Comparison of ENCODE assay signal across 8 cellular contexts in genomic region chr17:42387221-42387657, GRCh38. TPM values are rescaled to one million over a fixed set of nuclear protein-coding genes. Genes with fewer than 3 reads are reported as not detected.
A peak's percentile ranks its signal among the peaks of the same experiment; 100 is the strongest.
DNase-seq lines count a peak whose midpoint lies in the region; ATAC-seq and TF ChIP-seq lines count a peak whose summit lies in the region.

No MANE protein-coding gene starts in this region.

- peaks cover 10% of the 10 kb centered on the region; the same call in 1 of the 2 replicates for H4K20me1 ChIP-seq in Karpas-422 (ENCODE audit: insufficient read depth, low read depth, low read length)

- peaks cover 9% of the 10 kb centered on the region for H3K27me3 Mint-ChIP-seq in CD4-positive, CD25-positive, alpha-beta regulatory T cell
- H3K27me3 Mint-ChIP-seq in activated CD4-positive, alpha-beta memory T cell treated with anti-CD3 and anti-CD28 coated beads, Interleukin-2, amount 10 ng/mL, durations not matched to agents 7 days and 5 days, result no peaks in the 10 kb centered on the region
- peaks cover 5% of the 10 kb centered on the region for H3K27me3 Mint-ChIP-seq in glutamatergic neuron (ENCODE audit: unreplicated experiment)

- peaks cover 1% of the 10 kb centered on the region for H3K36me3 ChIP-seq in CD4-positive, CD25-positive, alpha-beta regulatory T cell (ENCODE audit: control insufficient read depth, insufficient read depth, low read length)
- no peaks in the 10 kb centered on the region for H3K36me3 ChIP-seq in Karpas-422 (ENCODE audit: insufficient read depth, low read length)
- no peaks in the 10 kb centered on the region for H3K36me3 ChIP-seq in sigmoid colon

- POLR2A ChIA-PET in activated CD4-positive, alpha-beta memory T cell treated with anti-CD3 and anti-CD28 coated beads, Interleukin-2, amount 10 ng/mL, durations not matched to agents 7 days and 5 days (lab: Charles Lee), result interaction anchor here (1.2 to 2.8 kb wide), 3 partner anchors 8 to 118 kb away, joined by 3 to 38 read pairs (median 32); no protein-coding TSS in a partner anchor

- TF ChIP-seq POLR2A in sigmoid colon (IDR thresholded peaks at IDR 0.05), result no peak

- H3K27ac Mint-ChIP-seq in CD4-positive, CD25-positive, alpha-beta regulatory T cell, result peak overlapping the region; percentile 78 to 100 (median 100)
- H3K27ac Mint-ChIP-seq in activated CD4-positive, alpha-beta memory T cell treated with anti-CD3 and anti-CD28 coated beads, Interleukin-2, amount 10 ng/mL, durations not matched to agents 7 days and 5 days, result peak overlapping the region; percentile 98
- peak overlapping the region; percentile 90 for H3K27ac Mint-ChIP-seq in glutamatergic neuron (ENCODE audit: unreplicated experiment)

- H3K4me2 ChIP-seq in Karpas-422 (ENCODE audit: low read depth, low read length, poor library complexity, severe bottlenecking), result peak overlapping the region; percentile 96

- no peak overlapping the region for H2AFZ ChIP-seq in Karpas-422 (ENCODE audit: low read length)

- H3K4me3 ChIP-seq in CD4-positive, CD25-positive, alpha-beta regulatory T cell (ENCODE audit: low read depth, low read length), result peak overlapping the region; percentile 96
- H3K4me3 ChIP-seq in Karpas-422 (ENCODE audit: low read length) (peak overlapping the region; percentile 90), sigmoid colon (peak overlapping the region; percentile 98 to 100 (median 98))

- no peak for ATAC-seq in CD4-positive, CD25-positive, alpha-beta regulatory T cell (ENCODE audit: low read depth in 2 of 2)

- H3K36me3 Mint-ChIP-seq in CD4-positive, CD25-positive, alpha-beta regulatory T cell, result peaks cover 5% of the 10 kb centered on the region
- peaks cover 24% of the 10 kb centered on the region for H3K36me3 Mint-ChIP-seq in activated CD4-positive, alpha-beta memory T cell treated with anti-CD3 and anti-CD28 coated beads, Interleukin-2, amount 10 ng/mL, durations not matched to agents 7 days and 5 days (ENCODE audit: low read depth)
- no peaks in the 10 kb centered on the region for H3K36me3 Mint-ChIP-seq in glutamatergic neuron (ENCODE audit: unreplicated experiment)

- peaks cover 0 to 1% (median 0%) of the 10 kb centered on the region in 7 donors for H3K9me3 Mint-ChIP-seq in CD4-positive, CD25-positive, alpha-beta regulatory T cell
- no peaks in the 10 kb centered on the region for H3K9me3 Mint-ChIP-seq in activated CD4-positive, alpha-beta memory T cell treated with anti-CD3 and anti-CD28 coated beads, Interleukin-2, amount 10 ng/mL, durations not matched to agents 7 days and 5 days
- peaks cover 6% of the 10 kb centered on the region for H3K9me3 Mint-ChIP-seq in glutamatergic neuron (ENCODE audit: unreplicated experiment)

- peaks cover 5 to 66% (median 47%) of the 10 kb centered on the region in 4 donors for H3K4me1 Mint-ChIP-seq in CD4-positive, CD25-positive, alpha-beta regulatory T cell
- peaks cover 45% of the 10 kb centered on the region for H3K4me1 Mint-ChIP-seq in activated CD4-positive, alpha-beta memory T cell treated with anti-CD3 and anti-CD28 coated beads, Interleukin-2, amount 10 ng/mL, durations not matched to agents 7 days and 5 days
- H3K4me1 Mint-ChIP-seq in glutamatergic neuron (ENCODE audit: low read depth, unreplicated experiment), result peaks cover 5% of the 10 kb centered on the region

- intact Hi-C loops in sigmoid colon (cut with DNase I), result no loop called here
- intact Hi-C loops in posterior vena cava (cut with DNase I), result no loop called here

- H3K9me3 ChIP-seq in CD4-positive, CD25-positive, alpha-beta regulatory T cell (ENCODE audit: control insufficient read depth in 2 of 2, low read length in 2 of 2), result no peaks in the 10 kb centered on the region
- H3K9me3 ChIP-seq in Karpas-422 (ENCODE audit: low read length) (no peaks in the 10 kb centered on the region), sigmoid colon (no peaks in the 10 kb centered on the region)

- H3K9me2 ChIP-seq in Karpas-422 (replicated peaks; ENCODE audit: insufficient read depth, low read length), result no peaks in the 10 kb centered on the region

- peak overlapping the region; percentile 100 for H3K27ac ChIP-seq in CD4-positive, CD25-positive, alpha-beta regulatory T cell (ENCODE audit: insufficient read depth, low read length, poor library complexity, severe bottlenecking)
- H3K27ac ChIP-seq in Karpas-422 (ENCODE audit: low read length), result no peak overlapping the region
- H3K27ac ChIP-seq in sigmoid colon, result peak overlapping the region; percentile 98 to 100 (median 100)

- H3K4me1 ChIP-seq in CD4-positive, CD25-positive, alpha-beta regulatory T cell (ENCODE audit: control insufficient read depth, insufficient read depth, low read length, poor library complexity, severe bottlenecking), result peaks cover 31% of the 10 kb centered on the region
- peaks cover 22% of the 10 kb centered on the region for H3K4me1 ChIP-seq in Karpas-422 (ENCODE audit: low read length)
- H3K4me1 ChIP-seq in sigmoid colon, result peaks cover 0 to 61% (median 49%) of the 10 kb centered on the region in 4 donors

- peak in 2 of 3 donors; percentile 35 to 45 for DNase-seq in CD4-positive, CD25-positive, alpha-beta regulatory T cell
- DNase-seq in Karpas-422 (no peak), glutamatergic neuron (no peak), sigmoid colon (peak; percentile 58), posterior vena cava (ENCODE audit: low spot score) (no peak), NK-92 (lab: John Stamatoyannopoulos, UW; ENCODE audit: unreplicated experiment) (no peak), G401 (ENCODE audit: low spot score) (no peak)
- no peak for DNase-seq in activated CD4-positive, alpha-beta memory T cell treated with anti-CD3 and anti-CD28 coated beads, Interleukin-2, amount 10 ng/mL, durations not matched to agents 7 days and 5 days

- H3K27me3 ChIP-seq in CD4-positive, CD25-positive, alpha-beta regulatory T cell (ENCODE audit: control insufficient read depth, insufficient read depth, low read length), result no peaks in the 10 kb centered on the region
- H3K27me3 ChIP-seq in Karpas-422 (ENCODE audit: low read length) (no peaks in the 10 kb centered on the region), sigmoid colon (no peaks in the 10 kb centered on the region)

- 1 to 2% methylated on average over 7 of the region's 7 CpGs for WGBS in sigmoid colon, 2 donors

- TF ChIP-seq EP300 in sigmoid colon (IDR thresholded peaks at IDR 0.05), result peak in 1 of 4 donors; percentile 72

- in situ Hi-C loops in G401 (cut with HindIII; ENCODE audit: low sequenced_read_pairs), result no loop called here

- no peak for TF ChIP-seq CTCF in glutamatergic neuron (IDR thresholded peaks at IDR 0.05; ENCODE audit: partially characterized antibody, unreplicated experiment)
- TF ChIP-seq CTCF in sigmoid colon (IDR thresholded peaks at IDR 0.05), result no peak

- peak overlapping the region; percentile 87 for H3K9ac ChIP-seq in Karpas-422 (ENCODE audit: low read length)

- no peaks in the 10 kb centered on the region for H3K79me2 ChIP-seq in Karpas-422 (ENCODE audit: low read length)

- peak overlapping the region; percentile 92 to 99 (median 96) for H3K4me3 Mint-ChIP-seq in CD4-positive, CD25-positive, alpha-beta regulatory T cell
- peak overlapping the region; percentile 90 for H3K4me3 Mint-ChIP-seq in activated CD4-positive, alpha-beta memory T cell treated with anti-CD3 and anti-CD28 coated beads, Interleukin-2, amount 10 ng/mL, durations not matched to agents 7 days and 5 days
- peak overlapping the region; percentile 97 for H3K4me3 Mint-ChIP-seq in glutamatergic neuron (ENCODE audit: unreplicated experiment)

- CTCF ChIA-PET in activated CD4-positive, alpha-beta memory T cell treated with anti-CD3 and anti-CD28 coated beads, Interleukin-2, amount 10 ng/mL, durations not matched to agents 7 days and 5 days (lab: Charles Lee), result no interaction called here

RNA-seq across cellular contexts. Expression of gene STAT3, which starts 1.0 kb away (rescaled TPM):
- 262 TPM for total RNA-seq in CD4-positive, CD25-positive, alpha-beta regulatory T cell
- 100 to 1,000 TPM; 100 to 125 (median 118) TPM for polyA plus RNA-seq in CD4-positive, CD25-positive, alpha-beta regulatory T cell
- 16.3 and 24.4 TPM in 2 replicates for total RNA-seq in Karpas-422 (2014; rRNA removed; shearing (Covaris generic); ENCODE audit: low replicate concordance)
- total RNA-seq in activated CD4-positive, alpha-beta memory T cell treated with anti-CD3 and anti-CD28 coated beads, Interleukin-2, amount 10 ng/mL, durations not matched to agents 7 days and 5 days, result 100 to 1,000 TPM; 130 to 135 TPM
- total RNA-seq in glutamatergic neuron (ENCODE audit: unreplicated experiment) (68.0 TPM), sigmoid colon (100 to 1,000 TPM in 3 of 4 donors, 10 to 100 TPM in 1; 87.4 to 230 (median 129) TPM), posterior vena cava (100 to 1,000 TPM; 230 to 241 TPM)
- polyA plus RNA-seq in sigmoid colon, result 100 to 1,000 TPM in 1 of 3 donors, 10 to 100 TPM in 2; 43.8 to 135 (median 55.7) TPM
- 48.8 and 58.5 TPM in 2 replicates for total RNA-seq in G401 (2014; rRNA removed; shearing (Covaris generic))

RNA-seq across cellular contexts. Expression of gene CAVIN1, which starts 35.8 kb away (rescaled TPM):
- 1.1 TPM for total RNA-seq in CD4-positive, CD25-positive, alpha-beta regulatory T cell
- under 1 TPM; 0.03 to 0.31 (median 0.14) TPM for polyA plus RNA-seq in CD4-positive, CD25-positive, alpha-beta regulatory T cell
- total RNA-seq in Karpas-422 (2014; rRNA removed; shearing (Covaris generic); ENCODE audit: low replicate concordance), result not detected in 2 replicates
- 1 to 10 TPM; 1.0 to 1.1 TPM for total RNA-seq in activated CD4-positive, alpha-beta memory T cell treated with anti-CD3 and anti-CD28 coated beads, Interleukin-2, amount 10 ng/mL, durations not matched to agents 7 days and 5 days
- total RNA-seq in glutamatergic neuron (ENCODE audit: unreplicated experiment) (0.32 TPM), sigmoid colon (100 to 1,000 TPM; 231 to 519 (median 409) TPM), posterior vena cava (100 to 1,000 TPM; 733 to 737 TPM)
- 10 to 100 TPM; 11.8 to 88.9 (median 50.1) TPM for polyA plus RNA-seq in sigmoid colon
- 755 and 829 TPM in 2 replicates for total RNA-seq in G401 (2014; rRNA removed; shearing (Covaris generic))

Comparison
In these comparisons a context has a peak if more than half of its experiments do, and no peak if none do; other contexts are left out.
1. DNase-seq: peak in CD4-positive, CD25-positive, alpha-beta regulatory T cell (2 of 3) and sigmoid colon (single experiment); none in Karpas-422 (single experiment), activated CD4-positive, alpha-beta memory T cell treated with anti-CD3 and anti-CD28 coated beads, Interleukin-2, amount 10 ng/mL, durations not matched to agents 7 days and 5 days (single experiment), glutamatergic neuron (single experiment), posterior vena cava (single experiment), NK-92 (single experiment) and G401 (single experiment).
2. RNA of gene CAVIN1, which starts 35.8 kb away (total RNA-seq): 755 to 829 TPM in G401, 733 to 737 TPM in posterior vena cava and 231 to 519 TPM in sigmoid colon; 1.1 TPM in CD4-positive, CD25-positive, alpha-beta regulatory T cell (single experiment), 1.0 to 1.1 TPM in activated CD4-positive, alpha-beta memory T cell treated with anti-CD3 and anti-CD28 coated beads, Interleukin-2, amount 10 ng/mL, durations not matched to agents 7 days and 5 days, 0.32 TPM in glutamatergic neuron (single experiment) and not detected in Karpas-422; every median in the first group is over 100 times any median in the second.
3. Peak in every context shown above with its lines, with median percentiles within 50 percentile points of each other: H3K4me3 ChIP-seq, H3K27ac Mint-ChIP-seq and H3K4me3 Mint-ChIP-seq.